Comparison of ENCODE assay signal across 10 cellular contexts in the genomic region with DNA sequence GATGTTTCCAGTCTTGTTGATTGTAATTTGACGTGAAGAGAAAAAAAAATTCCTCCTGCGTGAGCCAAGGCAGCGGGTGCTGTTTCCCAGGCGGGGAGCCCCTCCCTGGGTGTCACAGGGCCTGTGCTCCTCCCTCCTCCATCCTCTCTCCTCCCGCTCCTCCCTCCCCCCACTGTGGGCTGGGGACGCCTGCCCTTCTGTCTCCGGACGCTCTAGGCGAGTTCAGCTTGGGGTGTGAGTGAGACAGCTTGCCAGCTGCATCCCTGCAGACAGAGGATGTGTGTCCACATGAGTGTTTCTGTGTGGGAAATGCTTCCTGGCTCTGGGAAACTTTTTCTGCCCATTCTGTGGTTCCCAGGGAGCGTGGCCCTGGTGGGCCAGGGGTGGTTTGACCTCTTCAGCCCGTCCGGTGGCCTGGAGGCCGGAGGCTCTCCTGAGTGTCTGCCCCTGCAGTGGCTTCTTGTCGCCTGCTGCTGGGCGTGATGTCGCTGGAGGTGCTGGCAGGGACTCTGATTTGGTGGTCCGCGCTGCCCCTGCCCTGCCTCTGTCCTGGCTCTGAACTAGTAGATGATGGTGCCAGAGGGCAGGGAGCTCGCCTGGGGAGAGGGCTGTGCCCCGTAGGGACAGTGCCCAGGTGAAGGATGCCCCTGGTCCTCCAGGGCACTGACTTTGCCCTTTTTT.
DNase-seq lines count a peak whose midpoint lies in the region; ATAC-seq and TF ChIP-seq lines count a peak whose summit lies in the region.
"Had no signal": no experiment of that assay in that cellular context is flagged by ENCODE, and none has a peak within 500 bp of the region (broad histone marks: within the 10 kb centered on the region; RNA-seq: fewer than 3 reads in every experiment).

No MANE protein-coding gene starts in this region.

- peaks cover 60% of the 10 kb centered on the region for H3K36me3 Mint-ChIP-seq in brain

- H3K4me1 Mint-ChIP-seq in brain: peaks cover 14% of the 10 kb centered on the region

- peak overlapping the region; percentile 65 to 93 (median 72) for H3K27ac Mint-ChIP-seq in brain
- H3K27ac Mint-ChIP-seq: activated CD8-positive, alpha-beta T cell treated with anti-CD3 and anti-CD28 coated beads, Interleukin-2, amount 10 ng/mL, durations not matched to agents 7 days and 5 days had no signal

- peak; percentile 53 for DNase-seq in NCI-H2029 (lab: John Stamatoyannopoulos, UW)
- DNase-seq in inferior parietal cortex (ENCODE audit: extremely low spot score): peak; percentile 73
- peak; percentile 65 for DNase-seq in retina
- DNase-seq in Kasumi-1 (lab: John Stamatoyannopoulos, UW): no peak
- DNase-seq in NCI-H1436 treated with DMSO at 0.1 percent for 48 hours (lab: John Stamatoyannopoulos, UW): no peak
- DNase-seq: activated CD8-positive, alpha-beta T cell treated with anti-CD3 and anti-CD28 coated beads, Interleukin-2, amount 10 ng/mL, durations not matched to agents 7 days and 5 days; KG1 had no signal

- H3K4me3 Mint-ChIP-seq in brain: peak overlapping the region in 1 of 5 experiments; percentile 9
- H3K4me3 Mint-ChIP-seq: activated CD8-positive, alpha-beta T cell treated with anti-CD3 and anti-CD28 coated beads, Interleukin-2, amount 10 ng/mL, durations not matched to agents 7 days and 5 days had no signal

- TF ChIP-seq CTCF in brain (conservative IDR thresholded peaks at IDR 0.05): no peak

- no peak for ATAC-seq in GM19455 (IDR thresholded peaks at IDR 0.05; ENCODE audit: unreplicated experiment)
- no peak for ATAC-seq in GM21529 (IDR thresholded peaks at IDR 0.05; ENCODE audit: unreplicated experiment)
- ATAC-seq: activated CD8-positive, alpha-beta T cell treated with anti-CD3 and anti-CD28 coated beads, Interleukin-2, amount 10 ng/mL, durations not matched to agents 7 days and 5 days had no signal

- peaks cover 0 to 2% (median 0%) of the 10 kb centered on the region in 5 experiments for H3K9me3 Mint-ChIP-seq in brain

- H3K27me3 Mint-ChIP-seq in brain: no peaks in the 10 kb centered on the region

Comparison
In these comparisons a context has a peak if more than half of its experiments do, and no peak if none do; other contexts are left out.
1. DNase-seq: peak in NCI-H2029 (single experiment), inferior parietal cortex (single experiment) and retina (single experiment); none in Kasumi-1 (0 of 2) and NCI-H1436 treated with DMSO at 0.1 percent for 48 hours (single experiment).